8 cellular contexts compared by ENCODE assay signal in the genomic region with DNA sequence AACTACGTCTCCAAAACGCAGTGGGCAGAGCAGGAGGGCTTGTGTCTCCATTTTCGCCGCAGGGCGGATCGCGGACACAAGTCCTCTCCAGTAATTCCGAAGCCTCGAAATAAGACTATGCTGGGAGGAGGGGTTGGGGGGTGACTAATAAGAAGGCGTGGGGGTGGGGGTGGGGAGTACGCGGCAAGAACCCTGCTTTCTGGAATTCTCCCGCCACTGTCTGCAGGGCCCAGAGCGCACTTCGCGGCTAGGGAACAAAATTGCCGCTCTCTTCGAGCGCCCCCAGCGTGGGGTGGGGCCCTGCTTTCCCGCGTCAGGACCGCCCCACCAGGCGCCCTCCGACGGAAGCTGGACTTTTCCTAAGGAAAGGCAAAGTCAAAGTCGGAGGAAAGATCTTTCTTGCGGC. TPM values are rescaled to one million over a fixed set of nuclear protein-coding genes. Genes with fewer than 3 reads are reported as not detected.
DNase-seq lines count a peak whose midpoint lies in the region; ATAC-seq and TF ChIP-seq lines count a peak whose summit lies in the region.

No MANE protein-coding gene starts in this region.

- H3K27me3 ChIP-seq in A673 (replicated peaks; ENCODE audit: insufficient read depth, low read depth, low read length, poor library complexity) (peaks cover 86% of the 10 kb centered on the region), Panc1 (ENCODE audit: control insufficient read depth, insufficient read depth, low read length) (peaks cover 19% of the 10 kb centered on the region), esophagus squamous epithelium (peaks cover 0 to 47% (median 2%) of the 10 kb centered on the region in 4 donors)

- peaks cover 5% of the 10 kb centered on the region for H3K4me1 ChIP-seq in A673 (ENCODE audit: insufficient read depth, low read length, poor library complexity, severe bottlenecking)
- peaks cover 4% of the 10 kb centered on the region; the same call in 1 of the 2 replicates for H3K4me1 ChIP-seq in Panc1 (ENCODE audit: control insufficient read depth, insufficient read depth, low read length)
- peaks cover 3 to 32% (median 19%) of the 10 kb centered on the region in 3 donors for H3K4me1 ChIP-seq in esophagus squamous epithelium

- H3K9me3 Mint-ChIP-seq in nephron: peaks cover 3% of the 10 kb centered on the region

- H3K27ac ChIP-seq in A673 (ENCODE audit: low read depth, low read length, poor library complexity, severe bottlenecking) (no peak overlapping the region), Panc1 (ENCODE audit: low read length) (no peak overlapping the region), esophagus squamous epithelium (peak overlapping the region in 3 of 4 donors; percentile 53 to 68 (median 54))

- intact Hi-C loops in A673 (cut with micrococcal nuclease; ENCODE audit: unreplicated experiment): no loop called here
- intact Hi-C loops in Panc1 (cut with micrococcal nuclease; ENCODE audit: unreplicated experiment): no loop called here
- intact Hi-C loops in esophagus squamous epithelium (cut with DNase I): no loop called here

- peak overlapping the region; percentile 11 for H3K4me3 ChIP-seq in A673 (ENCODE audit: low read depth, low read length, poor library complexity, severe bottlenecking)
- H3K4me3 ChIP-seq in Panc1 (ENCODE audit: low read depth in 2 of 2, low read length in 2 of 2): peak overlapping the region; percentile 28 to 59
- H3K4me3 ChIP-seq in esophagus squamous epithelium: peak overlapping the region; percentile 26 to 67 (median 42)

- TF ChIP-seq POLR2A in esophagus squamous epithelium (IDR thresholded peaks at IDR 0.05): no peak

- CTCF ChIA-PET in A673 (lab: Charles Lee) (no interaction called here), Panc1 (lab: Charles Lee) (interaction anchor here (0.7 kb wide), 1 partner anchor 873 kb away, joined by 4 read pairs; no protein-coding TSS in a partner anchor)

- BruUV-seq in A673 (replicated peaks; lab: Mats Ljungman, UMichigan) (no TSS peak), Panc1 (replicated peaks; lab: Mats Ljungman, UMichigan) (no TSS peak)

- peaks cover 3% of the 10 kb centered on the region for H3K36me3 Mint-ChIP-seq in nephron (ENCODE audit: low read depth)

- H3K4me1 Mint-ChIP-seq in nephron: peaks cover 15% of the 10 kb centered on the region

- TF ChIP-seq CTCF in A673 (conservative IDR thresholded peaks at IDR 0.05; ENCODE audit: low read depth, low read length) (no peak), Panc1 (IDR thresholded peaks at IDR 0.05) (no peak), esophagus squamous epithelium (IDR thresholded peaks at IDR 0.05) (no peak), nephron (IDR thresholded peaks at IDR 0.05; ENCODE audit: unreplicated experiment in 3 of 3) (no peak)

- ATAC-seq in Panc1 (peak; percentile 69), HG02981 (IDR thresholded peaks at IDR 0.05; ENCODE audit: unreplicated experiment) (no peak), GM19324 (IDR thresholded peaks at IDR 0.05; ENCODE audit: low FRiP score, unreplicated experiment) (no peak)

- 15 to 21% methylated on average over 5 to 13 of the region's 28 CpGs for WGBS in esophagus squamous epithelium, 2 donors

- H3K9me3 ChIP-seq in A673 (ENCODE audit: low read depth, low read length, poor library complexity, severe bottlenecking) (no peaks in the 10 kb centered on the region), Panc1 (ENCODE audit: control insufficient read depth, insufficient read depth, low read depth, low read length) (no peaks in the 10 kb centered on the region), esophagus squamous epithelium (no peaks in the 10 kb centered on the region)

- in situ Hi-C loops in Panc1 (cut with HindIII; ENCODE audit: low pct_unique_long_range_greater_than_20kb, low sequenced_read_pairs): no loop called here

- POLR2A ChIA-PET in A673 (lab: Charles Lee; ENCODE audit: low non-redundant PET): no interaction called here
- POLR2A ChIA-PET in Panc1 (lab: Charles Lee): no interaction called here

- peak overlapping the region; percentile 53 to 75 (median 74) for H3K4me3 Mint-ChIP-seq in nephron

- H3K36me3 ChIP-seq in A673 (ENCODE audit: insufficient read depth, low read length, poor library complexity, severe bottlenecking) (no peaks in the 10 kb centered on the region), Panc1 (ENCODE audit: control insufficient read depth, insufficient read depth, low read length) (no peaks in the 10 kb centered on the region), esophagus squamous epithelium (peaks cover 0 to 9% (median 0%) of the 10 kb centered on the region in 3 donors)

- peaks cover 94% of the 10 kb centered on the region for H3K27me3 Mint-ChIP-seq in nephron (ENCODE audit: low read depth)

- peak; percentile 26 for DNase-seq in A673 (ENCODE audit: low spot score)
- no peak for DNase-seq in Panc1 (ENCODE audit: low read depth, low spot score)
- DNase-seq in esophagus squamous epithelium (lab: John Stamatoyannopoulos, UW): no peak
- no peak for DNase-seq in activated CD4-positive, CD25-positive, alpha-beta regulatory T cell treated with anti-CD3 and anti-CD28 coated beads, Interleukin-2, amount 50 U/mL, for 72 hours
- DNase-seq in foreskin melanocyte: no peak

- no peak overlapping the region for H3K27ac Mint-ChIP-seq in nephron

RNA-seq across cellular contexts. Expression of a gene that starts 12.0 kb away (rescaled TPM):
- 1.1 and 1.8 TPM in 2 replicates for total RNA-seq in A673 (2021)
- 0.85 TPM for total RNA-seq in Panc1 (2021; ENCODE audit: unreplicated experiment)
- 0.91 TPM for polyA plus RNA-seq in Panc1 (2012; ENCODE audit: insufficient read length)
- 1 to 10 TPM in 3 of 4 donors, under 1 TPM in 1; 0.95 to 1.6 (median 1.2) TPM for total RNA-seq in esophagus squamous epithelium

Comparison
In these comparisons a context has a peak if more than half of its experiments do, and no peak if none do; other contexts are left out.
1. H3K27ac ChIP-seq: peak in esophagus squamous epithelium (3 of 4); none in A673 (single experiment) and Panc1 (single experiment).
2. Peak in every context shown above with its lines, with median percentiles within 50 percentile points of each other: H3K4me3 ChIP-seq.